Comparison of ENCODE assay signal across 20 cellular contexts in the genomic region with DNA sequence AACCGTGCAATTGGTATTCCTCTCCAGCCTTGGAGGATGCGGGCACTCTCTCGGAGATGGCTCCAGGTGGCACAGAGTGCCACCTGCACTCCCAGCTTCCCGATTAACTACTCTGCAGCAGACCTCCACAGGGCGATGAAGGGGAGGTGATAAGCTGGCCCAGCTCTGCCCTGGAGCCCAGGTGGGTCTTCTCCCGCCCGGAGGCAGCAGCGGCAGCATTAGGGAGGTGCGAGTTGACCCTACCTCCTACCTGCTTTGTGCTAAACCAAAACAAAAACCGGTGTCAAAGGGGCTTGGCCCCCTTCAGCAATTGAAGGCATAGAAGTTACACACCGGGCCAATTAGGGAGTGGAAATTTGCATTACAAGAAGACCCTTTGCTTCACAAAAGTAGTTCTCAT.
"Had no signal": no experiment of that assay in that cellular context is flagged by ENCODE, and none has a peak within 500 bp of the region (broad histone marks: within the 10 kb centered on the region; RNA-seq: fewer than 3 reads in every experiment).

No MANE protein-coding gene starts in this region.

- H3K27me3 ChIP-seq: foreskin keratinocyte, neutrophil, pancreas, tibial artery had no signal

- H3K9me3 ChIP-seq: neutrophil, pancreas, psoas muscle, tibial artery had no signal

- ATAC-seq: activated naive CD8-positive, alpha-beta T cell treated with anti-CD3 and anti-CD28 coated beads, Interleukin-2, amount 50 U/mL, for 24 hours; foreskin keratinocyte; left colon; pancreas; psoas muscle; right cardiac atrium; stimulated activated effector memory CD8-positive, alpha-beta T cell treated with anti-CD3 and anti-CD28 coated beads, Interleukin-12 subunit alpha, Interleukin-12 subunit beta, amount 100 ng/mL, for 72 hours; stimulated activated naive CD8-positive, alpha-beta T cell treated with anti-CD3 and anti-CD28 coated beads, Interleukin-15, amount 100 ng/mL, for 72 hours had no signal

- H3K27ac ChIP-seq: foreskin keratinocyte, neutrophil, pancreas, psoas muscle, tibial artery had no signal

- DNase-seq: activated B cell treated with CpG ODN at 0.5 μM for 24 hours; activated CD4-positive, alpha-beta memory T cell treated with anti-CD3 and anti-CD28 coated beads, Interleukin-2, amount 10 ng/mL, durations not matched to agents 7 days and 5 days; activated CD4-positive, alpha-beta T cell treated with anti-CD3 and anti-CD28 coated beads for 48 hours; activated gamma-delta T cell; activated naive CD4-positive, alpha-beta T cell treated with anti-CD3 and anti-CD28 coated beads, Interleukin-2, amount 50 U/mL, for 16 hours; activated naive CD8-positive, alpha-beta T cell treated with anti-CD3 and anti-CD28 coated beads, Interleukin-2, amount 50 U/mL, for 24 hours; effector CD8-positive, alpha-beta T cell; erythroblast; foreskin keratinocyte; left colon; pancreas; psoas muscle; right cardiac atrium; stimulated activated CD4-positive, alpha-beta T cell treated with anti-CD3 and anti-CD28 coated beads, Interleukin-12 subunit alpha, Interleukin-12 subunit beta, amount 100 ng/mL, for 4 hours; stimulated activated naive CD8-positive, alpha-beta T cell treated with anti-CD3 and anti-CD28 coated beads, Interleukin-15, amount 100 ng/mL, for 72 hours; T1000; tibial artery had no signal

- H3K36me3 ChIP-seq: neutrophil, pancreas, tibial artery had no signal

- FAIRE-seq: keratinocyte, pancreas had no signal

- H3K4me1 ChIP-seq: foreskin keratinocyte, pancreas, psoas muscle, tibial artery had no signal

- H3K4me3 ChIP-seq: pancreas, psoas muscle, tibial artery had no signal
